23 cellular contexts compared by ENCODE assay signal in genomic region chr5:103866169-103866568, GRCh38.
DNase-seq lines count a peak whose midpoint lies in the region; ATAC-seq and TF ChIP-seq lines count a peak whose summit lies in the region.
"Had no signal": no experiment of that assay in that cellular context is flagged by ENCODE, and none has a peak within 500 bp of the region (broad histone marks: within the 10 kb centered on the region; RNA-seq: fewer than 3 reads in every experiment).

No MANE protein-coding gene starts in this region.

- no peaks in the 10 kb centered on the region for H3K9me3 ChIP-seq in IMR-90 (ENCODE audit: control insufficient read depth, insufficient read depth, low read length)
- H3K9me3 ChIP-seq in transverse colon: no peaks in the 10 kb centered on the region
- H3K9me3 ChIP-seq: BLaER1 treated with 17β-estradiol and CSF1 and Interleukin-3, amounts not matched to agents 10 nM and 100 nM; Caco-2 had no signal

- ATAC-seq in IMR-90 (ENCODE audit: low read depth): 0 out of 2 replicates have a peak, but pooled peaks have one; percentile 27

- H3K18ac ChIP-seq in IMR-90 (ENCODE audit: low read depth, low read length): no peak overlapping the region

- no peaks in the 10 kb centered on the region for H3K36me3 ChIP-seq in IMR-90 (ENCODE audit: control insufficient read depth, insufficient read depth, low read length)
- H3K36me3 ChIP-seq in transverse colon: no peaks in the 10 kb centered on the region
- H3K36me3 ChIP-seq: BLaER1 treated with 17β-estradiol and CSF1 and Interleukin-3, amounts not matched to agents 10 nM and 100 nM had no signal

- no peaks in the 10 kb centered on the region for H3K9me3 Mint-ChIP-seq in Calu3 (ENCODE audit: low read depth, unreplicated experiment)

- no peak overlapping the region for H3K4ac ChIP-seq in IMR-90 (ENCODE audit: low read depth, low read length)

- BruUV-seq in IMR-90 (replicated peaks; lab: Mats Ljungman, UMichigan) (no TSS peak), Calu3 (replicated peaks; lab: Mats Ljungman, UMichigan) (no TSS peak)

- in situ Hi-C loops in IMR-90 (cut with MboI; ENCODE audit: low sequenced_read_pairs) (no loop called here), transverse colon (cut with MboI; ENCODE audit: low pct_ligation_motif_present in 1 of 4, low pct_unique_long_range_greater_than_20kb in 1 of 4, low sequenced_read_pairs in 3 of 4) (no loop called here)

- H3K79me1 ChIP-seq in IMR-90 (ENCODE audit: low read depth in 1 of 2, low read length in 2 of 2): no peaks in the 10 kb centered on the region

- CTCF ChIA-PET in IMR-90 (lab: Yijun Ruan, JAX): no interaction called here
- CTCF ChIA-PET in Calu3 (lab: Charles Lee): no interaction called here

- no peak overlapping the region for H3K9ac ChIP-seq in IMR-90 (ENCODE audit: low read depth, low read length)
- H3K9ac ChIP-seq: BLaER1 treated with 17β-estradiol and CSF1 and Interleukin-3, amounts not matched to agents 10 nM and 100 nM; KMS-11 had no signal

- no peak for TF ChIP-seq RAD21 in IMR-90 (IDR thresholded peaks at IDR 0.05; ENCODE audit: low read length)

- WGBS in IMR-90 (ENCODE audit: extremely low coverage in 2 of 2, insufficient read length in 1 of 2), 2 experiments: no CpG with 5 or more reads among the region's 1 CpG
- WGBS in transverse colon (ENCODE audit: low coverage in 1 of 2), 2 donors: 65 to 88% methylated on average over 1 of the region's 1 CpG

- H3K9me1 ChIP-seq in IMR-90 (ENCODE audit: insufficient read depth, low read length): no peaks in the 10 kb centered on the region

- dilution Hi-C loops in IMR-90 (cut with HindIII; ENCODE audit: low sequenced_read_pairs, unreplicated experiment): no loop called here

- no peaks in the 10 kb centered on the region for H3K4me1 Mint-ChIP-seq in Calu3 (ENCODE audit: low read depth, unreplicated experiment)
- H3K4me1 Mint-ChIP-seq: CD4-positive, alpha-beta memory T cell had no signal

- H2BK15ac ChIP-seq in IMR-90 (ENCODE audit: low read depth, low read length): no peak overlapping the region

- H2AK5ac ChIP-seq in IMR-90 (ENCODE audit: low read depth, low read length): no peak overlapping the region

- H3K4me3 Mint-ChIP-seq in Calu3 (ENCODE audit: low read depth, unreplicated experiment): no peak overlapping the region
- H3K4me3 Mint-ChIP-seq: CD4-positive, alpha-beta memory T cell had no signal

- H2BK20ac ChIP-seq in IMR-90 (ENCODE audit: low read depth, low read length): no peak overlapping the region

- H4K91ac ChIP-seq in IMR-90 (ENCODE audit: insufficient read depth, low read depth, low read length): no peak overlapping the region

- POLR2A ChIA-PET in IMR-90 (lab: Charles Lee; ENCODE audit: unreplicated experiment): no interaction called here

- no peak overlapping the region for H3K4me3 ChIP-seq in IMR-90 (ENCODE audit: insufficient read depth, low read depth, low read length)
- no peak overlapping the region for H3K4me3 ChIP-seq in choroid plexus epithelial cell (ENCODE audit: low read depth, low read length)
- H3K4me3 ChIP-seq in retinal pigment epithelial cell (ENCODE audit: low read length): no peak overlapping the region
- no peak overlapping the region for H3K4me3 ChIP-seq in transverse colon
- H3K4me3 ChIP-seq: BLaER1 treated with 17β-estradiol and CSF1 and Interleukin-3, amounts not matched to agents 10 nM and 100 nM; SK-N-MC had no signal

- H2BK5ac ChIP-seq in IMR-90 (ENCODE audit: low read depth, low read length, poor library complexity, severe bottlenecking): no peak overlapping the region

- no peak overlapping the region for H3K4me2 ChIP-seq in IMR-90 (ENCODE audit: low read depth, low read length)
- H3K4me2 ChIP-seq: BLaER1 treated with 17β-estradiol and CSF1 and Interleukin-3, amounts not matched to agents 10 nM and 100 nM; KMS-11 had no signal

- TF ChIP-seq CTCF in IMR-90 (conservative IDR thresholded peaks at IDR 0.05; ENCODE audit: low read depth, low read length): no peak
- TF ChIP-seq CTCF in choroid plexus epithelial cell (conservative IDR thresholded peaks at IDR 0.05; ENCODE audit: low read depth, low read length): no peak
- TF ChIP-seq CTCF in retinal pigment epithelial cell (conservative IDR thresholded peaks at IDR 0.05; ENCODE audit: low read depth, low read length): no peak
- no peak for TF ChIP-seq CTCF in transverse colon (IDR thresholded peaks at IDR 0.05)
- TF ChIP-seq CTCF in Calu3 (IDR thresholded peaks at IDR 0.05; ENCODE audit: unreplicated experiment): no peak

- intact Hi-C loops in IMR-90 (cut with micrococcal nuclease): no loop called here
- intact Hi-C loops in transverse colon (cut with DNase I; ENCODE audit: low total_unique reads): no loop called here
- intact Hi-C loops in Calu3 (cut with micrococcal nuclease; ENCODE audit: unreplicated experiment): no loop called here

- no peak overlapping the region for H4K5ac ChIP-seq in IMR-90 (ENCODE audit: low read depth, low read length)

- no peak for TF ChIP-seq POLR2A in IMR-90 (IDR thresholded peaks at IDR 0.05; ENCODE audit: low read depth, low read length)
- TF ChIP-seq POLR2A in transverse colon (IDR thresholded peaks at IDR 0.05): no peak

- peak; percentile 29 for DNase-seq in EH (ENCODE audit: low read depth)
- DNase-seq in IMR-90: peak; percentile 41
- DNase-seq in choroid plexus epithelial cell (ENCODE audit: low read depth): peak; percentile 40
- DNase-seq in retinal pigment epithelial cell (ENCODE audit: low read depth): peak; percentile 30
- no peak for DNase-seq in transverse colon
- DNase-seq in NCI-H446 (lab: John Stamatoyannopoulos, UW): no peak
- no peak for DNase-seq in HUDEP-2 (lab: John Stamatoyannopoulos, UW; ENCODE audit: unreplicated experiment in 76 of 76)
- no peak for DNase-seq in Calu3
- DNase-seq: 8988T; Caco-2; CD4-positive, alpha-beta memory T cell; DND-41; GDM1; NCI-H1105; NCI-H146; NCI-H2029; NCI-H226; NCI-H524; NCI-H82; Right ventricle myocardium superior had no signal

- H3K14ac ChIP-seq in IMR-90 (replicated peaks; ENCODE audit: low read depth, low read length): no peak overlapping the region

- H3K27me3 Mint-ChIP-seq in Calu3 (ENCODE audit: unreplicated experiment): no peaks in the 10 kb centered on the region
- H3K27me3 Mint-ChIP-seq: CD4-positive, alpha-beta memory T cell had no signal

- H3K36me3 Mint-ChIP-seq in Calu3 (ENCODE audit: insufficient read depth, unreplicated experiment): no peaks in the 10 kb centered on the region
- H3K36me3 Mint-ChIP-seq: CD4-positive, alpha-beta memory T cell had no signal

- H2BK120ac ChIP-seq in IMR-90 (ENCODE audit: low read depth, low read length): no peak overlapping the region

- no peak for TF ChIP-seq EP300 in transverse colon (IDR thresholded peaks at IDR 0.05; ENCODE audit: low read depth)

- no peak overlapping the region for H3K23ac ChIP-seq in IMR-90 (ENCODE audit: low read depth, low read length)

- no peak overlapping the region for H2AK9ac ChIP-seq in IMR-90 (replicated peaks; ENCODE audit: low read depth, low read length, poor library complexity)

- H3K27ac Mint-ChIP-seq in Calu3 (ENCODE audit: unreplicated experiment): no peak overlapping the region
- H3K27ac Mint-ChIP-seq: CD4-positive, alpha-beta memory T cell had no signal

- no peaks in the 10 kb centered on the region for H3K27me3 ChIP-seq in IMR-90 (ENCODE audit: control insufficient read depth, insufficient read depth, low read length)
- H3K27me3 ChIP-seq in transverse colon: no peaks in the 10 kb centered on the region
- H3K27me3 ChIP-seq: BLaER1 treated with 17β-estradiol and CSF1 and Interleukin-3, amounts not matched to agents 10 nM and 100 nM had no signal

- H3K4me1 ChIP-seq in IMR-90 (ENCODE audit: control insufficient read depth, insufficient read depth, low read length) (no peaks in the 10 kb centered on the region), transverse colon (no peaks in the 10 kb centered on the region)
- H3K4me1 ChIP-seq: BLaER1 treated with 17β-estradiol and CSF1 and Interleukin-3, amounts not matched to agents 10 nM and 100 nM; Caco-2 had no signal

- no peak overlapping the region for H2AFZ ChIP-seq in IMR-90 (replicated peaks; ENCODE audit: low read length, poor library complexity)

- H3K27ac ChIP-seq in IMR-90 (ENCODE audit: insufficient read depth, low read length): no peak overlapping the region
- H3K27ac ChIP-seq in transverse colon: no peak overlapping the region
- H3K27ac ChIP-seq: BLaER1 treated with 17β-estradiol and CSF1 and Interleukin-3, amounts not matched to agents 10 nM and 100 nM; KMS-11; SK-N-MC had no signal

- no peak overlapping the region for H4K8ac ChIP-seq in IMR-90 (ENCODE audit: low read depth in 2 of 2, low read length in 2 of 2)

- no peak overlapping the region for H3K56ac ChIP-seq in IMR-90 (ENCODE audit: extremely low read depth, insufficient read depth, low read length)

- no peaks in the 10 kb centered on the region for H4K20me1 ChIP-seq in IMR-90 (ENCODE audit: insufficient read depth, low read length)
- H4K20me1 ChIP-seq: BLaER1 treated with 17β-estradiol and CSF1 and Interleukin-3, amounts not matched to agents 10 nM and 100 nM had no signal

TF ChIP-seq in IMR-90, 13 proteins besides CTCF, POLR2A, EP300 and RAD21:
- TF ChIP-seq MAZ (IDR thresholded peaks at IDR 0.05; ENCODE audit: borderline replicate concordance, low read depth, low read length) (no peak), FOS (IDR thresholded peaks at IDR 0.05; ENCODE audit: low read depth, low read length) (peak; percentile 26; the same call in 1 of the 2 replicates)
TF ChIP-seq in IMR-90: peak in this region for 1.

Comparison
In these comparisons a context has a peak if more than half of its experiments do, and no peak if none do; other contexts are left out.
1. DNase-seq: peak in EH (single experiment), IMR-90 (single experiment), choroid plexus epithelial cell (single experiment) and retinal pigment epithelial cell (single experiment); none in transverse colon (single experiment), NCI-H446 (0 of 2), HUDEP-2 (0 of 76) and Calu3 (single experiment).